Comparison of ENCODE assay signal across 1 cellular context in the genomic region with DNA sequence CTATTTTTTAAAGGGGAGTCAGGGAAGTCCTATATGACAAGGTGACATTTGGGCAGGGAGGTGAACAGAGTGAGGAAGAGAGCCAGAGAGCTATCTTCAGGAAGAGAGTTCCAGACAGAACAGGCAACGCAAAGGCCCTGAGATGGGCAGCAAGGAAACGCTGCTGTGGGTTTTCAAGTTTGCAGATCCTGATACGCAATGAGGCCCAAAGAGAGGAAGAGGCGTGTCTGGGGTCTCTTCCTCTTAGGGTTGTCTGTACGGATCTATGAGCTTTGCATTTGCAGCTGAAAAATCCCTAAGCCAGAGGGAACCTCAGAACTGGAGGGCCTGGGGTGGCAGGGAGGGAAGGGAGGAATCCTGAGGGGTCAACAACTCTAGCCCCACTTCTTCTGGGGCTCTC.
TF ChIP-seq lines count a peak whose summit lies in the region.

No MANE protein-coding gene starts in this region.

TF ChIP-seq in WTC11, 78 proteins besides CTCF, POLR2A, EP300 and RAD21 (continued from another document):
- TF ChIP-seq, protein P1, sequence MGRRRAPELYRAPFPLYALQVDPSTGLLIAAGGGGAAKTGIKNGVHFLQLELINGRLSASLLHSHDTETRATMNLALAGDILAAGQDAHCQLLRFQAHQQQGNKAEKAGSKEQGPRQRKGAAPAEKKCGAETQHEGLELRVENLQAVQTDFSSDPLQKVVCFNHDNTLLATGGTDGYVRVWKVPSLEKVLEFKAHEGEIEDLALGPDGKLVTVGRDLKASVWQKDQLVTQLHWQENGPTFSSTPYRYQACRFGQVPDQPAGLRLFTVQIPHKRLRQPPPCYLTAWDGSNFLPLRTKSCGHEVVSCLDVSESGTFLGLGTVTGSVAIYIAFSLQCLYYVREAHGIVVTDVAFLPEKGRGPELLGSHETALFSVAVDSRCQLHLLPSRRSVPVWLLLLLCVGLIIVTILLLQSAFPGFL (CRISPR knock-in tag; IDR thresholded peaks at IDR 0.05; ENCODE audit: borderline replicate concordance) = no peak
- TF ChIP-seq OVOL2 (CRISPR knock-in tag; IDR thresholded peaks at IDR 0.05; ENCODE audit: borderline replicate concordance) = no peak
- TF ChIP-seq ZNF219 (CRISPR knock-in tag; IDR thresholded peaks at IDR 0.05; ENCODE audit: borderline replicate concordance) = no peak
- TF ChIP-seq ETV6 (CRISPR knock-in tag; IDR thresholded peaks at IDR 0.05) = no peak
- TF ChIP-seq, protein P2, sequence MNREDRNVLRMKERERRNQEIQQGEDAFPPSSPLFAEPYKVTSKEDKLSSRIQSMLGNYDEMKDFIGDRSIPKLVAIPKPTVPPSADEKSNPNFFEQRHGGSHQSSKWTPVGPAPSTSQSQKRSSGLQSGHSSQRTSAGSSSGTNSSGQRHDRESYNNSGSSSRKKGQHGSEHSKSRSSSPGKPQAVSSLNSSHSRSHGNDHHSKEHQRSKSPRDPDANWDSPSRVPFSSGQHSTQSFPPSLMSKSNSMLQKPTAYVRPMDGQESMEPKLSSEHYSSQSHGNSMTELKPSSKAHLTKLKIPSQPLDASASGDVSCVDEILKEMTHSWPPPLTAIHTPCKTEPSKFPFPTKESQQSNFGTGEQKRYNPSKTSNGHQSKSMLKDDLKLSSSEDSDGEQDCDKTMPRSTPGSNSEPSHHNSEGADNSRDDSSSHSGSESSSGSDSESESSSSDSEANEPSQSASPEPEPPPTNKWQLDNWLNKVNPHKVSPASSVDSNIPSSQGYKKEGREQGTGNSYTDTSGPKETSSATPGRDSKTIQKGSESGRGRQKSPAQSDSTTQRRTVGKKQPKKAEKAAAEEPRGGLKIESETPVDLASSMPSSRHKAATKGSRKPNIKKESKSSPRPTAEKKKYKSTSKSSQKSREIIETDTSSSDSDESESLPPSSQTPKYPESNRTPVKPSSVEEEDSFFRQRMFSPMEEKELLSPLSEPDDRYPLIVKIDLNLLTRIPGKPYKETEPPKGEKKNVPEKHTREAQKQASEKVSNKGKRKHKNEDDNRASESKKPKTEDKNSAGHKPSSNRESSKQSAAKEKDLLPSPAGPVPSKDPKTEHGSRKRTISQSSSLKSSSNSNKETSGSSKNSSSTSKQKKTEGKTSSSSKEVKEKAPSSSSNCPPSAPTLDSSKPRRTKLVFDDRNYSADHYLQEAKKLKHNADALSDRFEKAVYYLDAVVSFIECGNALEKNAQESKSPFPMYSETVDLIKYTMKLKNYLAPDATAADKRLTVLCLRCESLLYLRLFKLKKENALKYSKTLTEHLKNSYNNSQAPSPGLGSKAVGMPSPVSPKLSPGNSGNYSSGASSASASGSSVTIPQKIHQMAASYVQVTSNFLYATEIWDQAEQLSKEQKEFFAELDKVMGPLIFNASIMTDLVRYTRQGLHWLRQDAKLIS (CRISPR knock-in tag; IDR thresholded peaks at IDR 0.05; ENCODE audit: borderline replicate concordance) = no peak
- TF ChIP-seq, protein P3, sequence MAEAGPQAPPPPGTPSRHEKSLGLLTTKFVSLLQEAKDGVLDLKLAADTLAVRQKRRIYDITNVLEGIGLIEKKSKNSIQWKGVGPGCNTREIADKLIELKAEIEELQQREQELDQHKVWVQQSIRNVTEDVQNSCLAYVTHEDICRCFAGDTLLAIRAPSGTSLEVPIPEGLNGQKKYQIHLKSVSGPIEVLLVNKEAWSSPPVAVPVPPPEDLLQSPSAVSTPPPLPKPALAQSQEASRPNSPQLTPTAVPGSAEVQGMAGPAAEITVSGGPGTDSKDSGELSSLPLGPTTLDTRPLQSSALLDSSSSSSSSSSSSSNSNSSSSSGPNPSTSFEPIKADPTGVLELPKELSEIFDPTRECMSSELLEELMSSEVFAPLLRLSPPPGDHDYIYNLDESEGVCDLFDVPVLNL (CRISPR knock-in tag; IDR thresholded peaks at IDR 0.05; ENCODE audit: borderline replicate concordance, low read depth) = no peak
- no peak for TF ChIP-seq CBFB (CRISPR knock-in tag; IDR thresholded peaks at IDR 0.05; ENCODE audit: low read depth)
- TF ChIP-seq, protein P4, sequence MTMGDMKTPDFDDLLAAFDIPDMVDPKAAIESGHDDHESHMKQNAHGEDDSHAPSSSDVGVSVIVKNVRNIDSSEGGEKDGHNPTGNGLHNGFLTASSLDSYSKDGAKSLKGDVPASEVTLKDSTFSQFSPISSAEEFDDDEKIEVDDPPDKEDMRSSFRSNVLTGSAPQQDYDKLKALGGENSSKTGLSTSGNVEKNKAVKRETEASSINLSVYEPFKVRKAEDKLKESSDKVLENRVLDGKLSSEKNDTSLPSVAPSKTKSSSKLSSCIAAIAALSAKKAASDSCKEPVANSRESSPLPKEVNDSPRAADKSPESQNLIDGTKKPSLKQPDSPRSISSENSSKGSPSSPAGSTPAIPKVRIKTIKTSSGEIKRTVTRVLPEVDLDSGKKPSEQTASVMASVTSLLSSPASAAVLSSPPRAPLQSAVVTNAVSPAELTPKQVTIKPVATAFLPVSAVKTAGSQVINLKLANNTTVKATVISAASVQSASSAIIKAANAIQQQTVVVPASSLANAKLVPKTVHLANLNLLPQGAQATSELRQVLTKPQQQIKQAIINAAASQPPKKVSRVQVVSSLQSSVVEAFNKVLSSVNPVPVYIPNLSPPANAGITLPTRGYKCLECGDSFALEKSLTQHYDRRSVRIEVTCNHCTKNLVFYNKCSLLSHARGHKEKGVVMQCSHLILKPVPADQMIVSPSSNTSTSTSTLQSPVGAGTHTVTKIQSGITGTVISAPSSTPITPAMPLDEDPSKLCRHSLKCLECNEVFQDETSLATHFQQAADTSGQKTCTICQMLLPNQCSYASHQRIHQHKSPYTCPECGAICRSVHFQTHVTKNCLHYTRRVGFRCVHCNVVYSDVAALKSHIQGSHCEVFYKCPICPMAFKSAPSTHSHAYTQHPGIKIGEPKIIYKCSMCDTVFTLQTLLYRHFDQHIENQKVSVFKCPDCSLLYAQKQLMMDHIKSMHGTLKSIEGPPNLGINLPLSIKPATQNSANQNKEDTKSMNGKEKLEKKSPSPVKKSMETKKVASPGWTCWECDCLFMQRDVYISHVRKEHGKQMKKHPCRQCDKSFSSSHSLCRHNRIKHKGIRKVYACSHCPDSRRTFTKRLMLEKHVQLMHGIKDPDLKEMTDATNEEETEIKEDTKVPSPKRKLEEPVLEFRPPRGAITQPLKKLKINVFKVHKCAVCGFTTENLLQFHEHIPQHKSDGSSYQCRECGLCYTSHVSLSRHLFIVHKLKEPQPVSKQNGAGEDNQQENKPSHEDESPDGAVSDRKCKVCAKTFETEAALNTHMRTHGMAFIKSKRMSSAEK (CRISPR knock-in tag; IDR thresholded peaks at IDR 0.05; ENCODE audit: borderline replicate concordance) = no peak
